In the genomic region with DNA sequence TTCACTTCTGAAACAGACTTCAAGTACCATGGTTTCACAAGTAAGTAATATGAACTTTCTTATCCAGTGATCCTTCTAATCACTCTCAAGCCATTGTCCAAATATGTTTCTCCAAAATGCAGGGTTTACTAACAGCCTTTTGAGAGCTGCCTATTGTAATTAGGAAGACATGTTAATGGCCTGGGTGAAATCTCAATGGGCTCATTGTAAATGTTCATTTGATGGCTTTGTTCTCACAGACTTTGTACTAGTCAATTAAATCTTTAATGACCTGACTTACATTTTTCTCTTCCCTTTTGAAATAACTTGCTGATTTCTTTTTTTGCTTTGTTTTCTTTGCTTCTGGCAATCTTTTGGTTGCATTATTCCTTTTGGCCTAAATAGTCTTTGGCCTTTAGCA, we compare ENCODE assay signal across 1 cellular context.
TF ChIP-seq lines count a peak whose summit lies in the region.

No MANE protein-coding gene starts in this region.

TF ChIP-seq in GM23338, 12 proteins besides CTCF, POLR2A, EP300 and RAD21:
- TF ChIP-seq, protein P1, sequence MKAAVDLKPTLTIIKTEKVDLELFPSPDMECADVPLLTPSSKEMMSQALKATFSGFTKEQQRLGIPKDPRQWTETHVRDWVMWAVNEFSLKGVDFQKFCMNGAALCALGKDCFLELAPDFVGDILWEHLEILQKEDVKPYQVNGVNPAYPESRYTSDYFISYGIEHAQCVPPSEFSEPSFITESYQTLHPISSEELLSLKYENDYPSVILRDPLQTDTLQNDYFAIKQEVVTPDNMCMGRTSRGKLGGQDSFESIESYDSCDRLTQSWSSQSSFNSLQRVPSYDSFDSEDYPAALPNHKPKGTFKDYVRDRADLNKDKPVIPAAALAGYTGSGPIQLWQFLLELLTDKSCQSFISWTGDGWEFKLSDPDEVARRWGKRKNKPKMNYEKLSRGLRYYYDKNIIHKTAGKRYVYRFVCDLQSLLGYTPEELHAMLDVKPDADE (IDR thresholded peaks at IDR 0.05), result no peak
- TF ChIP-seq NANOG (IDR thresholded peaks at IDR 0.05; ENCODE audit: borderline replicate concordance), result peak; percentile 91; the same call in 1 of the 2 replicates
